Comparison of ENCODE assay signal across 12 cellular contexts in genomic region chr12:1836241-1836803, GRCh38. TPM values are rescaled to one million over a fixed set of nuclear protein-coding genes. Genes with fewer than 3 reads are reported as not detected.
DNase-seq lines count a peak whose midpoint lies in the region; ATAC-seq and TF ChIP-seq lines count a peak whose summit lies in the region.
"Had no signal": no experiment of that assay in that cellular context is flagged by ENCODE, and none has a peak within 500 bp of the region (broad histone marks: within the 10 kb centered on the region; RNA-seq: fewer than 3 reads in every experiment).

No MANE protein-coding gene starts in this region.

- peak overlapping the region in 1 of 7 donors; percentile 64 for H3K27ac Mint-ChIP-seq in CD14-positive monocyte

- peak; percentile 30 for DNase-seq in CD14-positive monocyte (ENCODE audit: low spot score)
- no peak for DNase-seq in SJCRH30
- DNase-seq in lower lobe of right lung: peak; percentile 19
- DNase-seq in spleen: peak; percentile 58
- no peak for DNase-seq in NCI-H128 (lab: John Stamatoyannopoulos, UW; ENCODE audit: unreplicated experiment)
- DNase-seq in SIG-M5 (lab: John Stamatoyannopoulos, UW): no peak
- DNase-seq: GF-D8, KBM-7 had no signal

- H3K27ac ChIP-seq in SJCRH30: peak overlapping the region; percentile 60; the same call in 1 of the 2 replicates
- H3K27ac ChIP-seq in lower lobe of right lung: no peak overlapping the region
- H3K27ac ChIP-seq in spleen: no peak overlapping the region
- H3K27ac ChIP-seq: RWPE1 had no signal

- WGBS in spleen, 5 donors: 68 to 85% (median 76%) methylated on average over 7 of the region's 7 CpGs

- no peak for ATAC-seq in lower lobe of right lung
- ATAC-seq in GM21390 (IDR thresholded peaks at IDR 0.05; ENCODE audit: unreplicated experiment): no peak

- no peaks in the 10 kb centered on the region for H3K36me3 ChIP-seq in SJCRH30
- no peaks in the 10 kb centered on the region for H3K36me3 ChIP-seq in lower lobe of right lung
- no peaks in the 10 kb centered on the region for H3K36me3 ChIP-seq in spleen

- peaks cover 0 to 2% (median 0%) of the 10 kb centered on the region in 7 donors for H3K9me3 Mint-ChIP-seq in CD14-positive monocyte

- H3K27me3 ChIP-seq in SJCRH30: no peaks in the 10 kb centered on the region
- H3K27me3 ChIP-seq in lower lobe of right lung (ENCODE audit: low read depth): peaks cover 36% of the 10 kb centered on the region
- H3K27me3 ChIP-seq in spleen (replicated peaks in 1 of 7): peaks cover 0 to 49% (median 3%) of the 10 kb centered on the region in 7 donors

- no peaks in the 10 kb centered on the region for H3K9me3 ChIP-seq in SJCRH30 (replicated peaks)
- H3K9me3 ChIP-seq in lower lobe of right lung: no peaks in the 10 kb centered on the region
- H3K9me3 ChIP-seq in spleen: no peaks in the 10 kb centered on the region

- H3K4me1 Mint-ChIP-seq in CD14-positive monocyte: peaks cover 15% of the 10 kb centered on the region

- H3K36me3 Mint-ChIP-seq in CD14-positive monocyte: no peaks in the 10 kb centered on the region

- peaks cover 19% of the 10 kb centered on the region for H3K4me1 ChIP-seq in SJCRH30
- H3K4me1 ChIP-seq in lower lobe of right lung: no peaks in the 10 kb centered on the region
- H3K4me1 ChIP-seq in spleen: no peaks in the 10 kb centered on the region

- TF ChIP-seq POLR2A in spleen (IDR thresholded peaks at IDR 0.05): no peak

- H3K27me3 Mint-ChIP-seq in CD14-positive monocyte (ENCODE audit: low read depth in 3 of 3): peaks cover 7 to 21% (median 20%) of the 10 kb centered on the region in 3 donors

- no peak overlapping the region for H3K4me3 Mint-ChIP-seq in CD14-positive monocyte

- no peak overlapping the region for H3K4me3 ChIP-seq in SJCRH30
- H3K4me3 ChIP-seq in lower lobe of right lung: no peak overlapping the region
- no peak overlapping the region for H3K4me3 ChIP-seq in spleen

- intact Hi-C loops in CD14-positive monocyte (cut with micrococcal nuclease) (no loop called here), lower lobe of right lung (cut with DNase I) (no loop called here), spleen (cut with DNase I; ENCODE audit: low total_unique reads) (no loop called here)

- TF ChIP-seq CTCF in CD14-positive monocyte (IDR thresholded peaks at IDR 0.05) (no peak), lower lobe of right lung (IDR thresholded peaks at IDR 0.05) (no peak), spleen (IDR thresholded peaks at IDR 0.05 in 8 of 11, conservative IDR thresholded peaks at IDR 0.05 in 3 of 11) (no peak)

RNA-seq across cellular contexts. Expression of gene LRTM2, which starts 16.0 kb away (rescaled TPM):
- polyA plus RNA-seq in CD14-positive monocyte: not detected
- not detected in 2 replicates for total RNA-seq in SJCRH30 (2014; rRNA removed; shearing (Covaris generic))
- total RNA-seq in lower lobe of right lung: not detected
- total RNA-seq in spleen: under 1 TPM in 1 of 7 donors, not detected in 6; 0.12 TPM
- polyA plus RNA-seq in spleen: not detected
- total RNA-seq: Daoy, H4 had no signal

Comparison
In these comparisons a context has a peak if more than half of its experiments do, and no peak if none do; other contexts are left out.
1. DNase-seq: peak in CD14-positive monocyte (single experiment), lower lobe of right lung (single experiment) and spleen (single experiment); none in SJCRH30 (0 of 2), NCI-H128 (single experiment) and SIG-M5 (single experiment).